ENCODE assay signal across 13 cellular contexts in the genomic region with DNA sequence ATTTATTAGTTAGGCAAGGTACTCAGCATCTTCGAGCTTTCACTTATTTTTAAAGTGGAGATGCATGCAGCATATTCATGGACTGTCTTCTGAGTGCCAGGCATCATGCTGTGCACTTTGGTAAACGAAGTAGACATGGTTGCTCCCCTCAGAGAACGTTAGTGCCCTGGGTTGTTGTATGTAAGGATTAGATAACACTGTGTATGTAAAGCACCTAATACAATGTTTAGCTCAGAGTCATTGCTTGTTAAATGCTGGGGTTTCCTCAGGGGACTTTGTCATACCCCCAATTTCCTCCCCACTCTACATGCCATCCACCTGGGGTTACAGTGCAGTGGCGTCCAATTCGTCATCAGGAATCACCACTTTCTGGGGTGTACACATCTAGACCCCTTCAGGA. TPM values are rescaled to one million over a fixed set of nuclear protein-coding genes. Genes with fewer than 3 reads are reported as not detected.
DNase-seq lines count a peak whose midpoint lies in the region; ATAC-seq and TF ChIP-seq lines count a peak whose summit lies in the region.
"Had no signal": no experiment of that assay in that cellular context is flagged by ENCODE, and none has a peak within 500 bp of the region (broad histone marks: within the 10 kb centered on the region; RNA-seq: fewer than 3 reads in every experiment).

No MANE protein-coding gene starts in this region.

- no peak overlapping the region for H3K27ac ChIP-seq in CD8-positive, alpha-beta T cell (ENCODE audit: low read depth, low read length)
- H3K27ac ChIP-seq in neural progenitor cell: no peak overlapping the region
- H3K27ac ChIP-seq in SJCRH30: no peak overlapping the region

- H3K4me2 ChIP-seq in Loucy (ENCODE audit: low read depth, low read length, poor library complexity, severe bottlenecking): peak overlapping the region; percentile 82
- no peak overlapping the region for H3K4me2 ChIP-seq in neural progenitor cell

- H3K27me3 ChIP-seq in CD8-positive, alpha-beta T cell (ENCODE audit: insufficient read depth, low read length): no peaks in the 10 kb centered on the region
- no peaks in the 10 kb centered on the region for H3K27me3 ChIP-seq in Loucy (ENCODE audit: insufficient read depth, low read length, poor library complexity, severe bottlenecking)
- no peaks in the 10 kb centered on the region for H3K27me3 ChIP-seq in neural progenitor cell
- no peaks in the 10 kb centered on the region for H3K27me3 ChIP-seq in SJCRH30

- H2AFZ ChIP-seq in Loucy (ENCODE audit: low read length) (no peak overlapping the region), neural progenitor cell (replicated peaks) (no peak overlapping the region)

- H3K36me3 Mint-ChIP-seq in CD8-positive, alpha-beta T cell: peaks cover 35% of the 10 kb centered on the region
- peaks cover 49% of the 10 kb centered on the region for H3K36me3 Mint-ChIP-seq in activated T-helper 2 cell treated with anti-CD3 and anti-CD28 coated beads, Interferon-gamma antibody, Interleukin-2, Interleukin-4, amounts not matched to agents 10 μg/mL and 5 μg/mL and 100 μg/mL, durations not matched to agents 14 hours and 24 hours and 36 hours (ENCODE audit: low read depth)
- peaks cover 4% of the 10 kb centered on the region for H3K36me3 Mint-ChIP-seq in neural progenitor cell

- no peak overlapping the region for H3K4me3 ChIP-seq in CD8-positive, alpha-beta T cell (ENCODE audit: low read depth, low read length)
- H3K4me3 ChIP-seq in Loucy (ENCODE audit: low read length, poor library complexity, severe bottlenecking) (peak overlapping the region; percentile 82), neural progenitor cell (no peak overlapping the region), SJCRH30 (no peak overlapping the region)

- H3K9me3 ChIP-seq in CD8-positive, alpha-beta T cell (ENCODE audit: low read length): no peaks in the 10 kb centered on the region
- no peaks in the 10 kb centered on the region for H3K9me3 ChIP-seq in Loucy (ENCODE audit: insufficient read depth, low read depth, low read length)
- H3K9me3 ChIP-seq in neural progenitor cell (ENCODE audit: low read depth): no peaks in the 10 kb centered on the region
- H3K9me3 ChIP-seq in SJCRH30 (replicated peaks): no peaks in the 10 kb centered on the region

- H3K79me2 ChIP-seq in Loucy (ENCODE audit: insufficient read depth, low read length) (peaks cover 58% of the 10 kb centered on the region), neural progenitor cell (ENCODE audit: low read depth) (peaks cover 69% of the 10 kb centered on the region)

- no peaks in the 10 kb centered on the region for H3K36me3 ChIP-seq in CD8-positive, alpha-beta T cell (ENCODE audit: insufficient read depth, low read length)
- H3K36me3 ChIP-seq in Loucy (ENCODE audit: insufficient read depth, low read length): peaks cover 12% of the 10 kb centered on the region; the same call in 1 of the 2 replicates
- H3K36me3 ChIP-seq in neural progenitor cell: peaks cover 3% of the 10 kb centered on the region
- peaks cover 1% of the 10 kb centered on the region for H3K36me3 ChIP-seq in SJCRH30

- peak overlapping the region; percentile 18 for H3K27ac Mint-ChIP-seq in CD8-positive, alpha-beta T cell
- H3K27ac Mint-ChIP-seq in activated T-helper 2 cell treated with anti-CD3 and anti-CD28 coated beads, Interferon-gamma antibody, Interleukin-2, Interleukin-4, amounts not matched to agents 10 μg/mL and 5 μg/mL and 100 μg/mL, durations not matched to agents 14 hours and 24 hours and 36 hours: no peak overlapping the region
- no peak overlapping the region for H3K27ac Mint-ChIP-seq in neural progenitor cell

- no peak for TF ChIP-seq CTCF in CD8-positive, alpha-beta T cell (IDR thresholded peaks at IDR 0.05)
- TF ChIP-seq CTCF in Loucy (conservative IDR thresholded peaks at IDR 0.05; ENCODE audit: low read length) (no peak), neural progenitor cell (IDR thresholded peaks at IDR 0.05) (no peak), omental fat pad (IDR thresholded peaks at IDR 0.05) (no peak)

- CTCF ChIA-PET in CD8-positive, alpha-beta T cell (lab: Charles Lee): no interaction called here

- H3K9me2 ChIP-seq in Loucy (replicated peaks; ENCODE audit: low read depth, low read length): no peaks in the 10 kb centered on the region

- H4K20me1 ChIP-seq in Loucy (ENCODE audit: insufficient read depth, low read length, poor library complexity, severe bottlenecking) (peaks cover 25% of the 10 kb centered on the region), neural progenitor cell (ENCODE audit: low read depth) (peaks cover 13% of the 10 kb centered on the region)

- POLR2A ChIA-PET in CD8-positive, alpha-beta T cell (lab: Charles Lee): no interaction called here

- no peaks in the 10 kb centered on the region for H3K27me3 Mint-ChIP-seq in CD8-positive, alpha-beta T cell (ENCODE audit: low read depth)
- H3K27me3 Mint-ChIP-seq in activated T-helper 2 cell treated with anti-CD3 and anti-CD28 coated beads, Interferon-gamma antibody, Interleukin-2, Interleukin-4, amounts not matched to agents 10 μg/mL and 5 μg/mL and 100 μg/mL, durations not matched to agents 14 hours and 24 hours and 36 hours (ENCODE audit: low read depth): no peaks in the 10 kb centered on the region
- H3K27me3 Mint-ChIP-seq in neural progenitor cell (ENCODE audit: insufficient read depth, low read depth): peaks cover 4% of the 10 kb centered on the region
- H3K27me3 Mint-ChIP-seq: CD8-positive, alpha-beta memory T cell had no signal

- H3K9ac ChIP-seq in Loucy (ENCODE audit: low read depth, low read length, poor library complexity, severe bottlenecking) (peak overlapping the region; percentile 46), neural progenitor cell (peak overlapping the region; percentile 27)

- peaks cover 57% of the 10 kb centered on the region for H3K4me1 Mint-ChIP-seq in CD8-positive, alpha-beta T cell (ENCODE audit: low read depth)
- H3K4me1 Mint-ChIP-seq in activated T-helper 2 cell treated with anti-CD3 and anti-CD28 coated beads, Interferon-gamma antibody, Interleukin-2, Interleukin-4, amounts not matched to agents 10 μg/mL and 5 μg/mL and 100 μg/mL, durations not matched to agents 14 hours and 24 hours and 36 hours (ENCODE audit: low read depth): peaks cover 39% of the 10 kb centered on the region
- peaks cover 18% of the 10 kb centered on the region for H3K4me1 Mint-ChIP-seq in neural progenitor cell

- H3K4me1 ChIP-seq in CD8-positive, alpha-beta T cell (ENCODE audit: insufficient read depth, low read length): peaks cover 5% of the 10 kb centered on the region
- H3K4me1 ChIP-seq in Loucy (ENCODE audit: insufficient read depth, low read length, poor library complexity, severe bottlenecking): peaks cover 35% of the 10 kb centered on the region
- H3K4me1 ChIP-seq in neural progenitor cell: no peaks in the 10 kb centered on the region
- H3K4me1 ChIP-seq in SJCRH30: no peaks in the 10 kb centered on the region

- intact Hi-C loops in CD8-positive, alpha-beta T cell (cut with DNase I, micrococcal nuclease): loop anchor here in 1 of 2 experiments (5.0 kb wide), 6 partner anchors 211 to 706 kb away; a partner anchor contains a TSS
- intact Hi-C loops in activated T-helper 2 cell treated with anti-CD3 and anti-CD28 coated beads, Interferon-gamma antibody, Interleukin-2, Interleukin-4, amounts not matched to agents 10 μg/mL and 5 μg/mL and 100 μg/mL, durations not matched to agents 14 hours and 24 hours and 36 hours (cut with micrococcal nuclease): loop anchor here (5.0 to 10.0 kb wide), 2 partner anchors 216 to 389 kb away; a partner anchor contains a TSS

- H3F3A ChIP-seq in Loucy (ENCODE audit: low read depth) (no peaks in the 10 kb centered on the region), neural progenitor cell (ENCODE audit: low read depth) (peaks cover 13% of the 10 kb centered on the region)

- no peak overlapping the region for H3K4me3 Mint-ChIP-seq in CD8-positive, alpha-beta T cell
- peak overlapping the region; percentile 94 for H3K4me3 Mint-ChIP-seq in activated T-helper 2 cell treated with anti-CD3 and anti-CD28 coated beads, Interferon-gamma antibody, Interleukin-2, Interleukin-4, amounts not matched to agents 10 μg/mL and 5 μg/mL and 100 μg/mL, durations not matched to agents 14 hours and 24 hours and 36 hours (ENCODE audit: low read depth)
- H3K4me3 Mint-ChIP-seq in neural progenitor cell: no peak overlapping the region

- no peak for ATAC-seq in CD8-positive, alpha-beta T cell
- no peak for ATAC-seq in omental fat pad (ENCODE audit: low FRiP score)

- H3K9me3 Mint-ChIP-seq in CD8-positive, alpha-beta T cell: no peaks in the 10 kb centered on the region
- H3K9me3 Mint-ChIP-seq in activated T-helper 2 cell treated with anti-CD3 and anti-CD28 coated beads, Interferon-gamma antibody, Interleukin-2, Interleukin-4, amounts not matched to agents 10 μg/mL and 5 μg/mL and 100 μg/mL, durations not matched to agents 14 hours and 24 hours and 36 hours: no peaks in the 10 kb centered on the region
- H3K9me3 Mint-ChIP-seq in neural progenitor cell: no peaks in the 10 kb centered on the region
- H3K9me3 Mint-ChIP-seq: CD8-positive, alpha-beta memory T cell had no signal

- no peak for DNase-seq in CD8-positive, alpha-beta T cell
- no peak for DNase-seq in activated T-helper 2 cell treated with anti-CD3 and anti-CD28 coated beads, Interferon-gamma antibody, Interleukin-2, Interleukin-4, amounts not matched to agents 10 μg/mL and 5 μg/mL and 100 μg/mL, durations not matched to agents 14 hours and 24 hours and 36 hours (ENCODE audit: low spot score)
- DNase-seq in neural progenitor cell (ENCODE audit: low spot score) (no peak), SJCRH30 (no peak), cerebellar nuclear complex (lab: John Stamatoyannopoulos, UW) (no peak), omental fat pad (ENCODE audit: low spot score) (no peak)
- DNase-seq: ACHN; CD8-positive, alpha-beta memory T cell; NCI-H1417 treated with DMSO at 0.1 percent for 48 hours; NCI-H2029 treated with DMSO at 0.1 percent for 48 hours; NCI-H510A treated with DMSO at 0.1 percent for 48 hours; RPMI8226 had no signal

RNA-seq across cellular contexts. Expression of a gene that starts 2.8 kb away (rescaled TPM):
- total RNA-seq in CD8-positive, alpha-beta T cell: 10 to 100 TPM; 25.6 to 25.9 TPM
- 72.4 and 74.7 TPM in 2 replicates for total RNA-seq in activated T-helper 2 cell treated with anti-CD3 and anti-CD28 coated beads, Interferon-gamma antibody, Interleukin-2, Interleukin-4, amounts not matched to agents 10 μg/mL and 5 μg/mL and 100 μg/mL, durations not matched to agents 14 hours and 24 hours and 36 hours
- total RNA-seq in neural progenitor cell (ENCODE audit: low replicate concordance): 48.2 and 56.3 TPM in 2 replicates
- total RNA-seq in SJCRH30 (2014; rRNA removed; shearing (Covaris generic)): 51.1 and 51.6 TPM in 2 replicates
- total RNA-seq in omental fat pad: 10 to 100 TPM; 49.0 to 67.9 (median 66.7) TPM
